1 cellular context compared by ENCODE assay signal in the genomic region with DNA sequence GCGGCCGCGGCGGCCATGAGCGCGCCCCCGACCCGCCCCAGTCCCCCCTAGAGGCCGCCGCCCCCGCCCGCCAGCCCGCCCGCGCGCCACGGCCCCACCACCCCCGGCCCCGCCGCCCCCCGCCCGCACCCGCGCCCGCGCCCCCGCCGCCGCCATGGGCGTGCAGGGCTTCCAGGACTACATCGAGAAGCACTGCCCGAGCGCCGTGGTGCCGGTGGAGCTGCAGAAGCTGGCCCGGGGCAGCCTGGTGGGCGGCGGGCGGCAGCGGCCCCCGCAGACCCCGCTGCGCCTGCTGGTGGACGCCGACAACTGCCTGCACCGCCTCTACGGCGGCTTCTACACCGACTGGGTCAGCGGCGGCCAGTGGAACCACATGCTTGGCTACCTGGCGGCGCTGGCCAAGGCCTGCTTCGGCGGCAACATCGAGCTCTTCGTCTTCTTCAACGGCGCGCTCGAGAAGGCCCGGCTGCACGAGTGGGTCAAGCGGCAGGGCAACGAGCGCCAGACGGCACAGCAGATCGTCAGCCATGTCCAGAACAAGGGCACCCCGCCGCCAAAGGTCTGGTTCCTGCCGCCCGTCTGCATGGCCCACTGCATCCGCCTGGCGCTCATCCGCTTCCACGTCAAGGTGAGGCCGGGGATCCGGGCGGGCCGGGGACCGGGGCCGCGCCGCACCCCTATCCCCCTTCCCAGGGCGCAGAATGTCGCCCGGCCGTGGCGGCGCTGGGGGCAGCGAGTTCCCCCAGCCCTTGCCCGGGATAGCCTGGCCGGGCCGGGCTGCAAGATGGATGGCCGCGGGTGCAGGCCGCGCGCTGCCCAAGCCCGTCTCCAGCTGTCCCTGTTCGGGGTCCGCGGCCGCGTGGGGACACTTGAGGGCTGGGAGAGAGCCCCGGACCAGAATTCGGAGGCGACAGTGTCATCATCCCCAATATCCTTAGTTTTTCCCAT.
A peak's percentile ranks its signal among the peaks of the same experiment; 100 is the strongest.
TF ChIP-seq lines count a peak whose summit lies in the region.

No MANE protein-coding gene starts in this region.

TF ChIP-seq in HepG2, 621 proteins besides CTCF, POLR2A, EP300 and RAD21 (continued from another document and continues in another):
- TF ChIP-seq, protein P1, sequence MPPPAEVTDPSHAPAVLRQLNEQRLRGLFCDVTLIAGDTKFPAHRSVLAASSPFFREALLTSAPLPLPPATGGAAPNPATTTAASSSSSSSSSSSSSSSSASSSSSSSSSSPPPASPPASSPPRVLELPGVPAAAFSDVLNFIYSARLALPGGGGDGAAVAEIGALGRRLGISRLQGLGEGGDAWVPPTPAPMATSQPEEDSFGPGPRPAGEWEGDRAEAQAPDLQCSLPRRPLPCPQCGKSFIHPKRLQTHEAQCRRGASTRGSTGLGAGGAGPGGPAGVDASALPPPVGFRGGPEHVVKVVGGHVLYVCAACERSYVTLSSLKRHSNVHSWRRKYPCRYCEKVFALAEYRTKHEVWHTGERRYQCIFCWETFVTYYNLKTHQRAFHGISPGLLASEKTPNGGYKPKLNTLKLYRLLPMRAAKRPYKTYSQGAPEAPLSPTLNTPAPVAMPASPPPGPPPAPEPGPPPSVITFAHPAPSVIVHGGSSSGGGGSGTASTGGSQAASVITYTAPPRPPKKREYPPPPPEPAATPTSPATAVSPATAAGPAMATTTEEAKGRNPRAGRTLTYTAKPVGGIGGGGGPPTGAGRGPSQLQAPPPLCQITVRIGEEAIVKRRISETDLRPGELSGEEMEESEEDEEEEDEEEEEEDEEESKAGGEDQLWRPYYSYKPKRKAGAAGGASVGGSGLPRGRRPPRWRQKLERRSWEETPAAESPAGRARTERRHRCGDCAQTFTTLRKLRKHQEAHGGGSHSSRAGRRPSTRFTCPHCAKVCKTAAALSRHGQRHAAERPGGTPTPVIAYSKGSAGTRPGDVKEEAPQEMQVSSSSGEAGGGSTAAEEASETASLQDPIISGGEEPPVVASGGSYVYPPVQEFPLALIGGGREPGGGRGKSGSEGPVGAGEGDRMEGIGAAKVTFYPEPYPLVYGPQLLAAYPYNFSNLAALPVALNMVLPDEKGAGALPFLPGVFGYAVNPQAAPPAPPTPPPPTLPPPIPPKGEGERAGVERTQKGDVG (CRISPR knock-in tag; IDR thresholded peaks at IDR 0.05; ENCODE audit: borderline replicate concordance), result no peak
- TF ChIP-seq ZNF570 (CRISPR knock-in tag; IDR thresholded peaks at IDR 0.05; ENCODE audit: borderline replicate concordance) (no peak), TSC22D2 (CRISPR knock-in tag; IDR thresholded peaks at IDR 0.05; ENCODE audit: borderline replicate concordance) (no peak), MXD4 (CRISPR knock-in tag; IDR thresholded peaks at IDR 0.05) (no peak), BRCA1 (CRISPR knock-in tag; IDR thresholded peaks at IDR 0.05) (0 out of 2 replicates have a peak, but pooled peaks have one; percentile 63), CHD4 (IDR thresholded peaks at IDR 0.05; ENCODE audit: borderline replicate concordance, low read length) (no peak), ZBTB20 (CRISPR knock-in tag; IDR thresholded peaks at IDR 0.05; ENCODE audit: borderline replicate concordance, low read depth) (no peak), ZNF782 (CRISPR knock-in tag; IDR thresholded peaks at IDR 0.05; ENCODE audit: borderline replicate concordance) (peak; percentile 72), ZNF333 (CRISPR knock-in tag; IDR thresholded peaks at IDR 0.05; ENCODE audit: borderline replicate concordance) (no peak; the same call in 1 of the 2 replicates), MED13 (CRISPR knock-in tag; IDR thresholded peaks at IDR 0.05) (0 out of 2 replicates have a peak, but pooled peaks have one; percentile 57), RELA (CRISPR knock-in tag; IDR thresholded peaks at IDR 0.05) (no peak), PHF21A (CRISPR knock-in tag; IDR thresholded peaks at IDR 0.05) (no peak), KLF12 (CRISPR knock-in tag; IDR thresholded peaks at IDR 0.05; ENCODE audit: borderline replicate concordance) (peak; percentile 53; the same call in 1 of the 2 replicates), ZNF775 (CRISPR knock-in tag; IDR thresholded peaks at IDR 0.05; ENCODE audit: borderline replicate concordance) (no peak), GPN1 (CRISPR knock-in tag; IDR thresholded peaks at IDR 0.05; ENCODE audit: borderline replicate concordance) (no peak), NFYC (CRISPR knock-in tag; IDR thresholded peaks at IDR 0.05) (no peak), SKI (IDR thresholded peaks at IDR 0.05; ENCODE audit: partially characterized antibody) (no peak), GATA4 (IDR thresholded peaks at IDR 0.05; ENCODE audit: borderline replicate concordance, low read depth) (no peak), XRCC5 (optimal IDR thresholded peaks at IDR 0.05; ENCODE audit: low read length) (no peak), ZMYM2 (CRISPR knock-in tag; IDR thresholded peaks at IDR 0.05) (no peak), RARA (CRISPR knock-in tag; IDR thresholded peaks at IDR 0.05) (no peak), ZNF124 (CRISPR knock-in tag; IDR thresholded peaks at IDR 0.05) (no peak), ESRRA (CRISPR knock-in tag; IDR thresholded peaks at IDR 0.05; ENCODE audit: low read depth) (no peak), BCL6 (CRISPR knock-in tag; IDR thresholded peaks at IDR 0.05) (no peak)
- TF ChIP-seq, protein P2, sequence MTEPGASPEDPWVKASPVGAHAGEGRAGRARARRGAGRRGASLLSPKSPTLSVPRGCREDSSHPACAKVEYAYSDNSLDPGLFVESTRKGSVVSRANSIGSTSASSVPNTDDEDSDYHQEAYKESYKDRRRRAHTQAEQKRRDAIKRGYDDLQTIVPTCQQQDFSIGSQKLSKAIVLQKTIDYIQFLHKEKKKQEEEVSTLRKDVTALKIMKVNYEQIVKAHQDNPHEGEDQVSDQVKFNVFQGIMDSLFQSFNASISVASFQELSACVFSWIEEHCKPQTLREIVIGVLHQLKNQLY (CRISPR knock-in tag; IDR thresholded peaks at IDR 0.05), result no peak
- TF ChIP-seq, protein P3, sequence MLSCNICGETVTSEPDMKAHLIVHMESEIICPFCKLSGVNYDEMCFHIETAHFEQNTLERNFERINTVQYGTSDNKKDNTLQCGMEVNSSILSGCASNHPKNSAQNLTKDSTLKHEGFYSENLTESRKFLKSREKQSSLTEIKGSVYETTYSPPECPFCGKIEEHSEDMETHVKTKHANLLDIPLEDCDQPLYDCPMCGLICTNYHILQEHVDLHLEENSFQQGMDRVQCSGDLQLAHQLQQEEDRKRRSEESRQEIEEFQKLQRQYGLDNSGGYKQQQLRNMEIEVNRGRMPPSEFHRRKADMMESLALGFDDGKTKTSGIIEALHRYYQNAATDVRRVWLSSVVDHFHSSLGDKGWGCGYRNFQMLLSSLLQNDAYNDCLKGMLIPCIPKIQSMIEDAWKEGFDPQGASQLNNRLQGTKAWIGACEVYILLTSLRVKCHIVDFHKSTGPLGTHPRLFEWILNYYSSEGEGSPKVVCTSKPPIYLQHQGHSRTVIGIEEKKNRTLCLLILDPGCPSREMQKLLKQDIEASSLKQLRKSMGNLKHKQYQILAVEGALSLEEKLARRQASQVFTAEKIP (CRISPR knock-in tag; IDR thresholded peaks at IDR 0.05; ENCODE audit: borderline replicate concordance), result no peak
- TF ChIP-seq, protein P4, sequence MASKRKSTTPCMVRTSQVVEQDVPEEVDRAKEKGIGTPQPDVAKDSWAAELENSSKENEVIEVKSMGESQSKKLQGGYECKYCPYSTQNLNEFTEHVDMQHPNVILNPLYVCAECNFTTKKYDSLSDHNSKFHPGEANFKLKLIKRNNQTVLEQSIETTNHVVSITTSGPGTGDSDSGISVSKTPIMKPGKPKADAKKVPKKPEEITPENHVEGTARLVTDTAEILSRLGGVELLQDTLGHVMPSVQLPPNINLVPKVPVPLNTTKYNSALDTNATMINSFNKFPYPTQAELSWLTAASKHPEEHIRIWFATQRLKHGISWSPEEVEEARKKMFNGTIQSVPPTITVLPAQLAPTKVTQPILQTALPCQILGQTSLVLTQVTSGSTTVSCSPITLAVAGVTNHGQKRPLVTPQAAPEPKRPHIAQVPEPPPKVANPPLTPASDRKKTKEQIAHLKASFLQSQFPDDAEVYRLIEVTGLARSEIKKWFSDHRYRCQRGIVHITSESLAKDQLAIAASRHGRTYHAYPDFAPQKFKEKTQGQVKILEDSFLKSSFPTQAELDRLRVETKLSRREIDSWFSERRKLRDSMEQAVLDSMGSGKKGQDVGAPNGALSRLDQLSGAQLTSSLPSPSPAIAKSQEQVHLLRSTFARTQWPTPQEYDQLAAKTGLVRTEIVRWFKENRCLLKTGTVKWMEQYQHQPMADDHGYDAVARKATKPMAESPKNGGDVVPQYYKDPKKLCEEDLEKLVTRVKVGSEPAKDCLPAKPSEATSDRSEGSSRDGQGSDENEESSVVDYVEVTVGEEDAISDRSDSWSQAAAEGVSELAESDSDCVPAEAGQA (IDR thresholded peaks at IDR 0.05; ENCODE audit: low read depth), result no peak
- TF ChIP-seq, protein P4 (CRISPR knock-in tag; IDR thresholded peaks at IDR 0.05; ENCODE audit: borderline replicate concordance), result no peak
- TF ChIP-seq, protein P5, sequence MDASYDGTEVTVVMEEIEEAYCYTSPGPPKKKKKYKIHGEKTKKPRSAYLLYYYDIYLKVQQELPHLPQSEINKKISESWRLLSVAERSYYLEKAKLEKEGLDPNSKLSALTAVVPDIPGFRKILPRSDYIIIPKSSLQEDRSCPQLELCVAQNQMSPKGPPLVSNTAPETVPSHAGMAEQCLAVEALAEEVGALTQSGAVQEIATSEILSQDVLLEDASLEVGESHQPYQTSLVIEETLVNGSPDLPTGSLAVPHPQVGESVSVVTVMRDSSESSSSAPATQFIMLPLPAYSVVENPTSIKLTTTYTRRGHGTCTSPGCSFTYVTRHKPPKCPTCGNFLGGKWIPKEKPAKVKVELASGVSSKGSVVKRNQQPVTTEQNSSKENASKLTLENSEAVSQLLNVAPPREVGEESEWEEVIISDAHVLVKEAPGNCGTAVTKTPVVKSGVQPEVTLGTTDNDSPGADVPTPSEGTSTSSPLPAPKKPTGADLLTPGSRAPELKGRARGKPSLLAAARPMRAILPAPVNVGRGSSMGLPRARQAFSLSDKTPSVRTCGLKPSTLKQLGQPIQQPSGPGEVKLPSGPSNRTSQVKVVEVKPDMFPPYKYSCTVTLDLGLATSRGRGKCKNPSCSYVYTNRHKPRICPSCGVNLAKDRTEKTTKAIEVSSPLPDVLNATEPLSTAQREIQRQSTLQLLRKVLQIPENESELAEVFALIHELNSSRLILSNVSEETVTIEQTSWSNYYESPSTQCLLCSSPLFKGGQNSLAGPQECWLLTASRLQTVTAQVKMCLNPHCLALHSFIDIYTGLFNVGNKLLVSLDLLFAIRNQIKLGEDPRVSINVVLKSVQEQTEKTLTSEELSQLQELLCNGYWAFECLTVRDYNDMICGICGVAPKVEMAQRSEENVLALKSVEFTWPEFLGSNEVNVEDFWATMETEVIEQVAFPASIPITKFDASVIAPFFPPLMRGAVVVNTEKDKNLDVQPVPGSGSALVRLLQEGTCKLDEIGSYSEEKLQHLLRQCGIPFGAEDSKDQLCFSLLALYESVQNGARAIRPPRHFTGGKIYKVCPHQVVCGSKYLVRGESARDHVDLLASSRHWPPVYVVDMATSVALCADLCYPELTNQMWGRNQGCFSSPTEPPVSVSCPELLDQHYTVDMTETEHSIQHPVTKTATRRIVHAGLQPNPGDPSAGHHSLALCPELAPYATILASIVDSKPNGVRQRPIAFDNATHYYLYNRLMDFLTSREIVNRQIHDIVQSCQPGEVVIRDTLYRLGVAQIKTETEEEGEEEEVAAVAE (CRISPR knock-in tag; IDR thresholded peaks at IDR 0.05; ENCODE audit: borderline replicate concordance), result no peak
- TF ChIP-seq, protein P6, sequence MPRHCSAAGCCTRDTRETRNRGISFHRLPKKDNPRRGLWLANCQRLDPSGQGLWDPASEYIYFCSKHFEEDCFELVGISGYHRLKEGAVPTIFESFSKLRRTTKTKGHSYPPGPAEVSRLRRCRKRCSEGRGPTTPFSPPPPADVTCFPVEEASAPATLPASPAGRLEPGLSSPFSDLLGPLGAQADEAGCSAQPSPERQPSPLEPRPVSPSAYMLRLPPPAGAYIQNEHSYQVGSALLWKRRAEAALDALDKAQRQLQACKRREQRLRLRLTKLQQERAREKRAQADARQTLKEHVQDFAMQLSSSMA (CRISPR knock-in tag; IDR thresholded peaks at IDR 0.05), result peak; percentile 80; the same call in 1 of the 2 replicates
- TF ChIP-seq, protein P7, sequence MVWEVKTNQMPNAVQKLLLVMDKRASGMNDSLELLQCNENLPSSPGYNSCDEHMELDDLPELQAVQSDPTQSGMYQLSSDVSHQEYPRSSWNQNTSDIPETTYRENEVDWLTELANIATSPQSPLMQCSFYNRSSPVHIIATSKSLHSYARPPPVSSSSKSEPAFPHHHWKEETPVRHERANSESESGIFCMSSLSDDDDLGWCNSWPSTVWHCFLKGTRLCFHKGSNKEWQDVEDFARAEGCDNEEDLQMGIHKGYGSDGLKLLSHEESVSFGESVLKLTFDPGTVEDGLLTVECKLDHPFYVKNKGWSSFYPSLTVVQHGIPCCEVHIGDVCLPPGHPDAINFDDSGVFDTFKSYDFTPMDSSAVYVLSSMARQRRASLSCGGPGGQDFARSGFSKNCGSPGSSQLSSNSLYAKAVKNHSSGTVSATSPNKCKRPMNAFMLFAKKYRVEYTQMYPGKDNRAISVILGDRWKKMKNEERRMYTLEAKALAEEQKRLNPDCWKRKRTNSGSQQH (CRISPR knock-in tag; IDR thresholded peaks at IDR 0.05; ENCODE audit: low read depth), result 0 out of 2 replicates have a peak, but pooled peaks have one; percentile 31
- TF ChIP-seq, protein P8, sequence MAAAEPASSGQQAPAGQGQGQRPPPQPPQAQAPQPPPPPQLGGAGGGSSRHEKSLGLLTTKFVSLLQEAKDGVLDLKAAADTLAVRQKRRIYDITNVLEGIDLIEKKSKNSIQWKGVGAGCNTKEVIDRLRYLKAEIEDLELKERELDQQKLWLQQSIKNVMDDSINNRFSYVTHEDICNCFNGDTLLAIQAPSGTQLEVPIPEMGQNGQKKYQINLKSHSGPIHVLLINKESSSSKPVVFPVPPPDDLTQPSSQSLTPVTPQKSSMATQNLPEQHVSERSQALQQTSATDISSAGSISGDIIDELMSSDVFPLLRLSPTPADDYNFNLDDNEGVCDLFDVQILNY (CRISPR knock-in tag; conservative IDR thresholded peaks at IDR 0.05), result no peak
